ENCODE assay signal across 1 cellular context in genomic region chr18:51107082-51107481, GRCh38.
TF ChIP-seq lines count a peak whose summit lies in the region.

No MANE protein-coding gene starts in this region.

TF ChIP-seq in K562, 482 proteins besides CTCF, POLR2A, EP300 and RAD21 (continued from another document):
- TF ChIP-seq, protein P1, sequence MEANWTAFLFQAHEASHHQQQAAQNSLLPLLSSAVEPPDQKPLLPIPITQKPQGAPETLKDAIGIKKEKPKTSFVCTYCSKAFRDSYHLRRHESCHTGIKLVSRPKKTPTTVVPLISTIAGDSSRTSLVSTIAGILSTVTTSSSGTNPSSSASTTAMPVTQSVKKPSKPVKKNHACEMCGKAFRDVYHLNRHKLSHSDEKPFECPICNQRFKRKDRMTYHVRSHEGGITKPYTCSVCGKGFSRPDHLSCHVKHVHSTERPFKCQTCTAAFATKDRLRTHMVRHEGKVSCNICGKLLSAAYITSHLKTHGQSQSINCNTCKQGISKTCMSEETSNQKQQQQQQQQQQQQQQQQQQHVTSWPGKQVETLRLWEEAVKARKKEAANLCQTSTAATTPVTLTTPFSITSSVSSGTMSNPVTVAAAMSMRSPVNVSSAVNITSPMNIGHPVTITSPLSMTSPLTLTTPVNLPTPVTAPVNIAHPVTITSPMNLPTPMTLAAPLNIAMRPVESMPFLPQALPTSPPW (CRISPR knock-in tag; IDR thresholded peaks at IDR 0.05): no peak
- TF ChIP-seq XRCC3 (IDR thresholded peaks at IDR 0.05) (no peak), RAD51 (IDR thresholded peaks at IDR 0.05; ENCODE audit: borderline replicate concordance, low read depth) (peak; percentile 32; the same call in 1 of the 2 replicates)
TF ChIP-seq in K562: peak in this region for 3.
